20 cellular contexts compared by ENCODE assay signal in the genomic region with DNA sequence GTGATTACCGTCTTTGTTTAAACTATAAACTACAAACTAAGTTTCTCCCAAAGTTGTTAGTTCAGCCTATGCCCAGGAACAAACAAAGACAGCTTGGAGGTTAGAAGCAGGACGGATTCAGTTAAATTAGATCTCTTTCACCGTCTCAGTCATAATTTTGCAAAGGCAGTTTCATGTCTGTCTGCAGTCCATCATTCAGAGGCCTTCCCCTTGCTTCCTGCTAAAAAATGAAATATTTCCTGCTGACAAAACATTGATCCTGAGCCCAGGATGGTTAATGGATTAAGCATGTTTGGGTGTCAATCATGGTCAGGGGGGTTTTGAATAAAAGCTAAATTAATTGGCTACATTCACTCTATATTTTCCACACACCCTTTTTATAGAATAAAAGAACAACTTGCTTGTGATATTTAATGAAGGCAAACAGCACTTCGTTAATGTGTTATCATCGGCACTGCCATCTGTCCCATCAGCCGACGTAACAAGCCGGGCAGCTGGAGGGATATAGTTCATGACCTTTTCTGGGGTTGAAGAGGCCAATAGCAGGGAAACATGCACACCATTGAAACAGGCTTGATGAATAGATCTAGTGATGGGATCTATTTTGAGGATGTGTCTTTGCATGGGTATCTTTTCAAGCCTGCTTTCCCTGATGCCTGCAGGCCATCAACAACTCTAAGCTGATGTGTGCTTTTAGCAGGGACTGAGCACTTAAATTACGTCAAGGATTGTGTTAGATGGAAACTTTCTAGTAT.
"Had no signal": no experiment of that assay in that cellular context is flagged by ENCODE, and none has a peak within 500 bp of the region (broad histone marks: within the 10 kb centered on the region; RNA-seq: fewer than 3 reads in every experiment).

No MANE protein-coding gene starts in this region.

- H3K9me3 Mint-ChIP-seq: dendritic cell treated with granulocyte-macrophage colony-stimulating factor and Interleukin-4, amounts not matched to agents 40 ng/mL and 50 ng/mL, for 4 days had no signal

- H3K27me3 Mint-ChIP-seq: dendritic cell treated with granulocyte-macrophage colony-stimulating factor and Interleukin-4, amounts not matched to agents 40 ng/mL and 50 ng/mL, for 4 days; effector memory CD8-positive, alpha-beta T cell; natural killer cell treated with Interleukin-12 subunit alpha and Interleukin-12 subunit beta and Interleukin-15 and Interleukin-18, amount 100 ng/mL, for 72 hours; progenitor cell of endocrine pancreas had no signal

- DNase-seq: effector memory CD8-positive, alpha-beta T cell; foreskin fibroblast; kidney; left cardiac atrium; left ventricle myocardium inferior; lower lobe of right lung; mesenchymal stem cell; midbrain; occipital lobe; pancreas; right cardiac atrium; small intestine; stimulated activated CD4-positive, alpha-beta T cell treated with anti-CD3 and anti-CD28 coated beads, Interleukin-12 subunit alpha, Interleukin-12 subunit beta, amount 100 ng/mL, for 4 hours; stimulated activated naive CD4-positive, alpha-beta T cell; stomach; substantia nigra; trophoblast cell had no signal

- H3K4me3 Mint-ChIP-seq: dendritic cell treated with granulocyte-macrophage colony-stimulating factor and Interleukin-4, amounts not matched to agents 40 ng/mL and 50 ng/mL, for 4 days; effector memory CD8-positive, alpha-beta T cell; natural killer cell treated with Interleukin-12 subunit alpha and Interleukin-12 subunit beta and Interleukin-15 and Interleukin-18, amount 100 ng/mL, for 72 hours had no signal

- H3K36me3 Mint-ChIP-seq: natural killer cell treated with Interleukin-12 subunit alpha and Interleukin-12 subunit beta and Interleukin-15 and Interleukin-18, amount 100 ng/mL, for 72 hours had no signal

- H3K27ac Mint-ChIP-seq: dendritic cell treated with granulocyte-macrophage colony-stimulating factor and Interleukin-4, amounts not matched to agents 40 ng/mL and 50 ng/mL, for 4 days; effector memory CD8-positive, alpha-beta T cell; natural killer cell treated with Interleukin-12 subunit alpha and Interleukin-12 subunit beta and Interleukin-15 and Interleukin-18, amount 100 ng/mL, for 72 hours; progenitor cell of endocrine pancreas had no signal
